In the genomic region with DNA sequence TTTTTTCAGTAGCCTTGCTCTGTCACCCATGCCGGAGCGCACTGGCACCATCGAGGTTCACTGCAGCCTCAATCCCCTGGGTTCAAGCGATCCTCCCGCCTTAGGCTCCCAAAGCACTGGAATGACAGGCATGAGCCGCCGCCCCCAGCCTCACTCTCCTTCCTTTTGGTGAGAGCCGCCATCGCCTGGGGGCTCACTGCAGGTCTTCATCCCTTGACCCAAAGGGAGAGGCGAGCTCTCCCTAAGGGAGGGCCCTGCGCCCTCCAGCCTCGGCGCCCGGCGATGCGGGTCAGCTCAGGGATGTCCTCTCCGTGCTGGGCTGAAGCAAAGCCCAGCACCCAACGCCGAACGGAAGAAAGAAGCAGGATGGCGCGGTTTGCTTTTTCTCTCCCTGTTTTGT, we compare ENCODE assay signal across 14 cellular contexts. TPM values are rescaled to one million over a fixed set of nuclear protein-coding genes. Genes with fewer than 3 reads are reported as not detected.
DNase-seq lines count a peak whose midpoint lies in the region; ATAC-seq lines count a peak whose summit lies in the region.
"Had no signal": no experiment of that assay in that cellular context is flagged by ENCODE, and none has a peak within 500 bp of the region (broad histone marks: within the 10 kb centered on the region; RNA-seq: fewer than 3 reads in every experiment).

No MANE protein-coding gene starts in this region.

- intact Hi-C loops in activated T-helper 2 cell treated with anti-CD3 and anti-CD28 coated beads, Interferon-gamma antibody, Interleukin-2, Interleukin-4, amounts not matched to agents 10 μg/mL and 5 μg/mL and 100 μg/mL, durations not matched to agents 14 hours and 24 hours and 36 hours (cut with micrococcal nuclease) = loop anchor here (1.0 to 5.0 kb wide), 3 partner anchors 15 to 32 kb away; partner anchors contain the start of genes MAP2K2 and ZBTB7A

- no peaks in the 10 kb centered on the region for H3K9me3 Mint-ChIP-seq in stimulated activated naive CD8-positive, alpha-beta T cell treated with anti-CD3 and anti-CD28 coated beads, Interleukin-15, Interleukin-2, amounts not matched to agents 100 ng/mL and 50 ng/mL, for 24 hours
- no peaks in the 10 kb centered on the region for H3K9me3 Mint-ChIP-seq in activated T-helper 2 cell treated with anti-CD3 and anti-CD28 coated beads, Interferon-gamma antibody, Interleukin-2, Interleukin-4, amounts not matched to agents 10 μg/mL and 5 μg/mL and 100 μg/mL, durations not matched to agents 14 hours and 24 hours and 36 hours
- no peaks in the 10 kb centered on the region for H3K9me3 Mint-ChIP-seq in natural killer cell treated with Interleukin-12 subunit alpha and Interleukin-12 subunit beta and Interleukin-15 and Interleukin-18, amount 100 ng/mL, for 72 hours
- H3K9me3 Mint-ChIP-seq: endodermal cell had no signal

- no peak for ATAC-seq in stimulated activated naive CD8-positive, alpha-beta T cell treated with anti-CD3 and anti-CD28 coated beads, Interleukin-15, Interleukin-2, amounts not matched to agents 100 U/mL and 50 U/mL, for 24 hours
- ATAC-seq in natural killer cell treated with Interleukin-12 subunit alpha and Interleukin-12 subunit beta and Interleukin-15 and Interleukin-18, amount 100 ng/mL, for 72 hours = no peak
- no peak for ATAC-seq in GM21526 (IDR thresholded peaks at IDR 0.05; ENCODE audit: low FRiP score, unreplicated experiment)
- no peak for ATAC-seq in HG03159 (IDR thresholded peaks at IDR 0.05; ENCODE audit: unreplicated experiment)
- ATAC-seq: foreskin keratinocyte had no signal

- H3K27ac Mint-ChIP-seq in stimulated activated naive CD8-positive, alpha-beta T cell treated with anti-CD3 and anti-CD28 coated beads, Interleukin-15, Interleukin-2, amounts not matched to agents 100 ng/mL and 50 ng/mL, for 24 hours = peak overlapping the region; percentile 88
- peak overlapping the region; percentile 94 for H3K27ac Mint-ChIP-seq in activated T-helper 2 cell treated with anti-CD3 and anti-CD28 coated beads, Interferon-gamma antibody, Interleukin-2, Interleukin-4, amounts not matched to agents 10 μg/mL and 5 μg/mL and 100 μg/mL, durations not matched to agents 14 hours and 24 hours and 36 hours
- peak overlapping the region; percentile 98 for H3K27ac Mint-ChIP-seq in natural killer cell treated with Interleukin-12 subunit alpha and Interleukin-12 subunit beta and Interleukin-15 and Interleukin-18, amount 100 ng/mL, for 72 hours
- H3K27ac Mint-ChIP-seq: endodermal cell had no signal

- no peak for DNase-seq in stimulated activated naive CD8-positive, alpha-beta T cell treated with anti-CD3 and anti-CD28 coated beads, Interleukin-15, Interleukin-2, amounts not matched to agents 100 U/mL and 50 U/mL, for 24 hours
- no peak for DNase-seq in activated T-helper 2 cell treated with anti-CD3 and anti-CD28 coated beads, Interferon-gamma antibody, Interleukin-2, Interleukin-4, amounts not matched to agents 10 μg/mL and 5 μg/mL and 100 μg/mL, durations not matched to agents 14 hours and 24 hours and 36 hours (ENCODE audit: low spot score)
- DNase-seq in natural killer cell treated with Interleukin-12 subunit alpha and Interleukin-12 subunit beta and Interleukin-15 and Interleukin-18, amount 100 ng/mL, for 72 hours (ENCODE audit: low spot score) = no peak
- no peak for DNase-seq in dedifferentiated amniotic fluid mesenchymal stem cell (ENCODE audit: extremely low spot score)
- no peak for DNase-seq in DMS53 (lab: John Stamatoyannopoulos, UW)
- DNase-seq: endodermal cell; foreskin keratinocyte; NCI-H2171 treated with DMSO at 0.1 percent for 48 hours; NK-92 treated with Interleukin-12 subunit alpha and Interleukin-12 subunit beta, amount 100 ng/mL, for 24 hours; thyroid gland; WERI-Rb-1 had no signal

- H3K27me3 Mint-ChIP-seq in stimulated activated naive CD8-positive, alpha-beta T cell treated with anti-CD3 and anti-CD28 coated beads, Interleukin-15, Interleukin-2, amounts not matched to agents 100 ng/mL and 50 ng/mL, for 24 hours = no peaks in the 10 kb centered on the region
- H3K27me3 Mint-ChIP-seq in activated T-helper 2 cell treated with anti-CD3 and anti-CD28 coated beads, Interferon-gamma antibody, Interleukin-2, Interleukin-4, amounts not matched to agents 10 μg/mL and 5 μg/mL and 100 μg/mL, durations not matched to agents 14 hours and 24 hours and 36 hours (ENCODE audit: low read depth) = no peaks in the 10 kb centered on the region
- H3K27me3 Mint-ChIP-seq in natural killer cell treated with Interleukin-12 subunit alpha and Interleukin-12 subunit beta and Interleukin-15 and Interleukin-18, amount 100 ng/mL, for 72 hours = no peaks in the 10 kb centered on the region

- peak overlapping the region; percentile 69 for H3K4me3 Mint-ChIP-seq in stimulated activated naive CD8-positive, alpha-beta T cell treated with anti-CD3 and anti-CD28 coated beads, Interleukin-15, Interleukin-2, amounts not matched to agents 100 ng/mL and 50 ng/mL, for 24 hours
- peak overlapping the region; percentile 81 for H3K4me3 Mint-ChIP-seq in activated T-helper 2 cell treated with anti-CD3 and anti-CD28 coated beads, Interferon-gamma antibody, Interleukin-2, Interleukin-4, amounts not matched to agents 10 μg/mL and 5 μg/mL and 100 μg/mL, durations not matched to agents 14 hours and 24 hours and 36 hours (ENCODE audit: low read depth)
- peak overlapping the region; percentile 85 for H3K4me3 Mint-ChIP-seq in natural killer cell treated with Interleukin-12 subunit alpha and Interleukin-12 subunit beta and Interleukin-15 and Interleukin-18, amount 100 ng/mL, for 72 hours
- H3K4me3 Mint-ChIP-seq: endodermal cell had no signal

- peaks cover 6% of the 10 kb centered on the region for H3K36me3 Mint-ChIP-seq in stimulated activated naive CD8-positive, alpha-beta T cell treated with anti-CD3 and anti-CD28 coated beads, Interleukin-15, Interleukin-2, amounts not matched to agents 100 ng/mL and 50 ng/mL, for 24 hours (ENCODE audit: low read depth)
- H3K36me3 Mint-ChIP-seq in activated T-helper 2 cell treated with anti-CD3 and anti-CD28 coated beads, Interferon-gamma antibody, Interleukin-2, Interleukin-4, amounts not matched to agents 10 μg/mL and 5 μg/mL and 100 μg/mL, durations not matched to agents 14 hours and 24 hours and 36 hours (ENCODE audit: low read depth) = peaks cover 16% of the 10 kb centered on the region
- H3K36me3 Mint-ChIP-seq in natural killer cell treated with Interleukin-12 subunit alpha and Interleukin-12 subunit beta and Interleukin-15 and Interleukin-18, amount 100 ng/mL, for 72 hours = no peaks in the 10 kb centered on the region

- peaks cover 45% of the 10 kb centered on the region for H3K4me1 Mint-ChIP-seq in stimulated activated naive CD8-positive, alpha-beta T cell treated with anti-CD3 and anti-CD28 coated beads, Interleukin-15, Interleukin-2, amounts not matched to agents 100 ng/mL and 50 ng/mL, for 24 hours (ENCODE audit: low read depth)
- peaks cover 27% of the 10 kb centered on the region for H3K4me1 Mint-ChIP-seq in activated T-helper 2 cell treated with anti-CD3 and anti-CD28 coated beads, Interferon-gamma antibody, Interleukin-2, Interleukin-4, amounts not matched to agents 10 μg/mL and 5 μg/mL and 100 μg/mL, durations not matched to agents 14 hours and 24 hours and 36 hours (ENCODE audit: low read depth)
- H3K4me1 Mint-ChIP-seq in natural killer cell treated with Interleukin-12 subunit alpha and Interleukin-12 subunit beta and Interleukin-15 and Interleukin-18, amount 100 ng/mL, for 72 hours (ENCODE audit: low read depth in 2 of 2) = peaks cover 13 to 32% of the 10 kb centered on the region in 2 donors
- H3K4me1 Mint-ChIP-seq: endodermal cell had no signal

RNA-seq across cellular contexts. Expression of gene ZBTB7A, which starts 23.2 kb away (rescaled TPM):
- 39.9 and 41.2 TPM in 2 replicates for total RNA-seq in activated T-helper 2 cell treated with anti-CD3 and anti-CD28 coated beads, Interferon-gamma antibody, Interleukin-2, Interleukin-4, amounts not matched to agents 10 μg/mL and 5 μg/mL and 100 μg/mL, durations not matched to agents 14 hours and 24 hours and 36 hours
- total RNA-seq in natural killer cell treated with Interleukin-12 subunit alpha and Interleukin-12 subunit beta and Interleukin-15 and Interleukin-18, amount 100 ng/mL, for 72 hours = 10 to 100 TPM; 63.4 to 70.5 TPM

RNA-seq across cellular contexts. Expression of gene MAP2K2, which starts 34.0 kb away (rescaled TPM):
- total RNA-seq in activated T-helper 2 cell treated with anti-CD3 and anti-CD28 coated beads, Interferon-gamma antibody, Interleukin-2, Interleukin-4, amounts not matched to agents 10 μg/mL and 5 μg/mL and 100 μg/mL, durations not matched to agents 14 hours and 24 hours and 36 hours = 131 and 141 TPM in 2 replicates
- total RNA-seq in natural killer cell treated with Interleukin-12 subunit alpha and Interleukin-12 subunit beta and Interleukin-15 and Interleukin-18, amount 100 ng/mL, for 72 hours = 100 to 1,000 TPM; 170 to 206 TPM
